Comparison of ENCODE assay signal across 34 cellular contexts in the genomic region with DNA sequence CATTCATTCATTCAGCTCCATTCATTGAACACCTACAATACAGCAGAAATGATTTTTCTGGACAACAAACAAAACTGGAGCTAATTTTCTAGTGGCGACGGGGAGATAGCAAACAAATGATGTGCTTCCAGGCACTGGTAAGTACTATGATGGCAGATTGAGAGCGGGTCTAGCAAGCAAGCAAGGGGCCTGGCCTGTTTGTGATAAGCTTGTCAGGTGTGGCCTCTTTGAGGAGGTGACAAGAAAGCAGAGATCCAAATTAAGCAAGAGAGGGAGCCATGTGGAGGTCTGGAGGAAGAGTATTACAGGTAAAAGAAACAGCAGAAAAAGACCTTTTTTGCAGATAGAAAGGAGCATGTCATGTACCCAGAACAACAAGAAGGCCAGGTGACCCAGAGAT.
"Had no signal": no experiment of that assay in that cellular context is flagged by ENCODE, and none has a peak within 500 bp of the region (broad histone marks: within the 10 kb centered on the region; RNA-seq: fewer than 3 reads in every experiment).

No MANE protein-coding gene starts in this region.

- H3K4me3 ChIP-seq: adrenal gland, body of pancreas, breast epithelium had no signal

- H3K36me3 ChIP-seq: adrenal gland, brain microvascular endothelial cell, breast epithelium had no signal

- H3K9me3 Mint-ChIP-seq: activated B cell treated with CpG ODN at 0.5 μM for 24 hours; activated CD4-positive, alpha-beta memory T cell treated with anti-CD3 and anti-CD28 coated beads for 36 hours; activated CD4-positive, alpha-beta T cell treated with anti-CD3 and anti-CD28 coated beads, Interleukin-2, amount 10 ng/mL, durations not matched to agents 24 days and 14 days; activated CD8-positive, alpha-beta T cell treated with anti-CD3 and anti-CD28 coated beads for 36 hours; activated naive CD4-positive, alpha-beta T cell treated with anti-CD3 and anti-CD28 coated beads for 36 hours; activated naive CD4-positive, alpha-beta T cell treated with anti-CD3 and anti-CD28 coated beads, Interleukin-2, amount 50 U/mL, for 72 hours; activated naive CD8-positive, alpha-beta T cell treated with anti-CD3 and anti-CD28 coated beads for 36 hours; activated T-cell treated with anti-CD3 and anti-CD28 coated beads, Interleukin-2, amount 50 U/mL, for 4 hours; activated T-cell treated with anti-CD3 and anti-CD28 coated beads, Interleukin-2, amount 50 U/mL, for 72 hours; activated T-helper 1 cell treated with anti-CD3 and anti-CD28 coated beads, Interleukin-12 subunit alpha, Interleukin-12 subunit beta, Interleukin-2, Interleukin-4 antibody, amounts not matched to agents 30 ng/mL and 10 ng/mL and 1 ng/mL, durations not matched to agents 14 hours and 24 hours and 36 hours; activated T-helper 17 cell treated with anti-CD3 and anti-CD28 coated beads, Interleukin-2, amount 50 U/mL, for 72 hours; T-helper 1 cell treated with Interleukin-12 subunit alpha and Interleukin-12 subunit beta and Interleukin-4 antibody, amounts not matched to agents 30 μg/mL and 1 μg/mL, for 36 hours; T-helper 2 cell treated with Interferon-gamma antibody and Interleukin-4, amounts not matched to agents 5 μg/mL and 100 μg/mL, for 36 hours had no signal

- H3K27me3 Mint-ChIP-seq: activated B cell treated with CpG ODN at 0.5 μM for 24 hours; activated CD4-positive, alpha-beta memory T cell treated with anti-CD3 and anti-CD28 coated beads for 36 hours; activated CD4-positive, alpha-beta T cell treated with anti-CD3 and anti-CD28 coated beads, Interleukin-2, amount 10 ng/mL, durations not matched to agents 24 days and 14 days; activated CD8-positive, alpha-beta T cell treated with anti-CD3 and anti-CD28 coated beads for 36 hours; activated naive CD8-positive, alpha-beta T cell treated with anti-CD3 and anti-CD28 coated beads for 36 hours had no signal

- H3K27ac Mint-ChIP-seq: activated B cell treated with CpG ODN at 0.5 μM for 24 hours; activated CD4-positive, alpha-beta memory T cell treated with anti-CD3 and anti-CD28 coated beads for 36 hours; activated CD4-positive, alpha-beta T cell treated with anti-CD3 and anti-CD28 coated beads, Interleukin-2, amount 10 ng/mL, durations not matched to agents 24 days and 14 days; activated CD8-positive, alpha-beta T cell treated with anti-CD3 and anti-CD28 coated beads for 36 hours; activated naive CD4-positive, alpha-beta T cell treated with anti-CD3 and anti-CD28 coated beads for 36 hours; activated naive CD4-positive, alpha-beta T cell treated with anti-CD3 and anti-CD28 coated beads, Interleukin-2, amount 50 U/mL, for 72 hours; activated naive CD8-positive, alpha-beta T cell treated with anti-CD3 and anti-CD28 coated beads for 36 hours; activated T-cell treated with anti-CD3 and anti-CD28 coated beads, Interleukin-2, amount 50 U/mL, for 72 hours; activated T-helper 1 cell treated with anti-CD3 and anti-CD28 coated beads, Interleukin-12 subunit alpha, Interleukin-12 subunit beta, Interleukin-2, Interleukin-4 antibody, amounts not matched to agents 30 ng/mL and 10 ng/mL and 1 ng/mL, durations not matched to agents 14 hours and 24 hours and 36 hours; activated T-helper 17 cell treated with anti-CD3 and anti-CD28 coated beads, Interleukin-2, amount 50 U/mL, for 72 hours; T-helper 1 cell treated with Interleukin-12 subunit alpha and Interleukin-12 subunit beta and Interleukin-4 antibody, amounts not matched to agents 30 μg/mL and 1 μg/mL, for 36 hours; T-helper 2 cell treated with Interferon-gamma antibody and Interleukin-4, amounts not matched to agents 5 μg/mL and 100 μg/mL, for 36 hours had no signal

- H3K36me3 Mint-ChIP-seq: activated CD4-positive, alpha-beta memory T cell treated with anti-CD3 and anti-CD28 coated beads for 36 hours; activated naive CD4-positive, alpha-beta T cell treated with anti-CD3 and anti-CD28 coated beads, Interleukin-2, amount 50 U/mL, for 72 hours; activated naive CD8-positive, alpha-beta T cell treated with anti-CD3 and anti-CD28 coated beads for 36 hours had no signal

- H3K4me1 Mint-ChIP-seq: activated B cell treated with CpG ODN at 0.5 μM for 24 hours; activated CD4-positive, alpha-beta T cell treated with anti-CD3 and anti-CD28 coated beads, Interleukin-2, amount 10 ng/mL, durations not matched to agents 24 days and 14 days; activated naive CD8-positive, alpha-beta T cell treated with anti-CD3 and anti-CD28 coated beads for 36 hours; activated T-helper 17 cell treated with anti-CD3 and anti-CD28 coated beads, Interleukin-2, amount 50 U/mL, for 72 hours had no signal

- ATAC-seq: activated CD8-positive, alpha-beta T cell treated with anti-CD3 and anti-CD28 coated beads for 36 hours; activated naive CD4-positive, alpha-beta T cell treated with anti-CD3 and anti-CD28 coated beads, Interleukin-2, amount 50 U/mL, for 72 hours; activated T-cell treated with anti-CD3 and anti-CD28 coated beads, Interleukin-2, amount 50 U/mL, for 4 hours; activated T-cell treated with anti-CD3 and anti-CD28 coated beads, Interleukin-2, amount 50 U/mL, for 72 hours; activated T-helper 17 cell treated with anti-CD3 and anti-CD28 coated beads, Interleukin-2, amount 50 U/mL, for 72 hours; body of pancreas had no signal

- H3K4me1 ChIP-seq: adrenal gland, breast epithelium had no signal

- H3K9me3 ChIP-seq: adrenal gland, body of pancreas, breast epithelium had no signal

- H3K27ac ChIP-seq: adrenal gland, brain microvascular endothelial cell, breast epithelium, VCaP had no signal

- H3K27me3 ChIP-seq: adrenal gland, body of pancreas, brain microvascular endothelial cell had no signal

- DNase-seq: activated B cell treated with CpG ODN at 0.5 μM for 24 hours; activated CD4-positive, alpha-beta memory T cell treated with anti-CD3 and anti-CD28 coated beads for 36 hours; activated CD4-positive, alpha-beta T cell treated with anti-CD3 and anti-CD28 coated beads for 4 hours; activated CD4-positive, alpha-beta T cell treated with anti-CD3 and anti-CD28 coated beads, Interleukin-2, amount 10 ng/mL, durations not matched to agents 24 days and 14 days; activated CD4-positive, alpha-beta T cell treated with anti-CD3 and anti-CD28 coated beads, Interleukin-2, amount 50 U/mL, for 1 hour; activated CD4-positive, alpha-beta T cell treated with anti-CD3 and anti-CD28 coated beads, Interleukin-2, amount 50 U/mL, for 4 hours; activated CD4-positive, CD25-positive, alpha-beta regulatory T cell treated with anti-CD3 and anti-CD28 coated beads, Interleukin-2, amount 50 U/mL, for 72 hours; activated CD8-positive, alpha-beta memory T cell treated with anti-CD3 and anti-CD28 coated beads, Interleukin-2, amount 50 U/mL, for 4 hours; activated CD8-positive, alpha-beta T cell treated with anti-CD3 and anti-CD28 coated beads for 36 hours; activated effector memory CD4-positive, alpha-beta T cell treated with anti-CD3 and anti-CD28 coated beads, Interleukin-2, amount 50 U/mL, for 16 hours; activated gamma-delta T cell treated with Interleukin-2 at 50 U/mL for 16 hours; activated naive CD4-positive, alpha-beta T cell; activated naive CD4-positive, alpha-beta T cell treated with anti-CD3 and anti-CD28 coated beads for 36 hours; activated naive CD4-positive, alpha-beta T cell treated with anti-CD3 and anti-CD28 coated beads, Interleukin-2, amount 50 U/mL, for 16 hours; activated naive CD8-positive, alpha-beta T cell treated with anti-CD3 and anti-CD28 coated beads for 36 hours; activated T-cell treated with anti-CD3 and anti-CD28 coated beads for 4 hours; activated T-cell treated with anti-CD3 and anti-CD28 coated beads, Interleukin-2, amount 50 U/mL, for 1 hour; activated T-cell treated with anti-CD3 and anti-CD28 coated beads, Interleukin-2, amount 50 U/mL, for 4 hours; activated T-cell treated with anti-CD3 and anti-CD28 coated beads, Interleukin-2, amount 50 U/mL, for 72 hours; adrenal gland; amniotic stem cell; aorta; brain microvascular endothelial cell; central memory CD4-positive, alpha-beta T cell; T-helper 2 cell; T-helper 9 cell had no signal

- H3K4me3 Mint-ChIP-seq: activated B cell treated with CpG ODN at 0.5 μM for 24 hours; activated CD4-positive, alpha-beta memory T cell treated with anti-CD3 and anti-CD28 coated beads for 36 hours; activated CD4-positive, alpha-beta T cell treated with anti-CD3 and anti-CD28 coated beads, Interleukin-2, amount 10 ng/mL, durations not matched to agents 24 days and 14 days; activated CD8-positive, alpha-beta T cell treated with anti-CD3 and anti-CD28 coated beads for 36 hours; activated naive CD4-positive, alpha-beta T cell treated with anti-CD3 and anti-CD28 coated beads for 36 hours; activated naive CD8-positive, alpha-beta T cell treated with anti-CD3 and anti-CD28 coated beads for 36 hours; activated T-cell treated with anti-CD3 and anti-CD28 coated beads, Interleukin-2, amount 50 U/mL, for 4 hours; activated T-cell treated with anti-CD3 and anti-CD28 coated beads, Interleukin-2, amount 50 U/mL, for 72 hours; activated T-helper 1 cell treated with anti-CD3 and anti-CD28 coated beads, Interleukin-12 subunit alpha, Interleukin-12 subunit beta, Interleukin-2, Interleukin-4 antibody, amounts not matched to agents 30 ng/mL and 10 ng/mL and 1 ng/mL, durations not matched to agents 14 hours and 24 hours and 36 hours; activated T-helper 17 cell treated with anti-CD3 and anti-CD28 coated beads, Interleukin-2, amount 50 U/mL, for 72 hours; T-helper 1 cell treated with Interleukin-12 subunit alpha and Interleukin-12 subunit beta and Interleukin-4 antibody, amounts not matched to agents 30 μg/mL and 1 μg/mL, for 36 hours; T-helper 2 cell treated with Interferon-gamma antibody and Interleukin-4, amounts not matched to agents 5 μg/mL and 100 μg/mL, for 36 hours had no signal
